Comparison of ENCODE assay signal across 11 cellular contexts in genomic region chr15:84983299-84983698, GRCh38. TPM values are rescaled to one million over a fixed set of nuclear protein-coding genes. Genes with fewer than 3 reads are reported as not detected.
DNase-seq lines count a peak whose midpoint lies in the region; ATAC-seq and TF ChIP-seq lines count a peak whose summit lies in the region.
"Had no signal": no experiment of that assay in that cellular context is flagged by ENCODE, and none has a peak within 500 bp of the region (broad histone marks: within the 10 kb centered on the region; RNA-seq: fewer than 3 reads in every experiment).

No MANE protein-coding gene starts in this region.

- H3K27me3 ChIP-seq in right atrium auricular region (no peaks in the 10 kb centered on the region), vagina (no peaks in the 10 kb centered on the region)

- no peaks in the 10 kb centered on the region for H3K9me3 ChIP-seq in right atrium auricular region
- H3K9me3 ChIP-seq in mesodermal cell (ENCODE audit: control insufficient read depth, low read length): no peaks in the 10 kb centered on the region
- H3K9me3 ChIP-seq in vagina: no peaks in the 10 kb centered on the region
- H3K9me3 ChIP-seq: neutrophil had no signal

- POLR2A ChIA-PET in RWPE1 (lab: Yijun Ruan, JAX; ENCODE audit: low non-redundant PET): no interaction called here

- peak overlapping the region; percentile 81 to 96 (median 85) for H3K4me3 Mint-ChIP-seq in brain

- H3K36me3 Mint-ChIP-seq in brain: no peaks in the 10 kb centered on the region

- H3K27ac Mint-ChIP-seq in brain: peak overlapping the region in 1 of 5 experiments; percentile 92

- H3K4me1 ChIP-seq in right atrium auricular region (peaks cover 7 to 56% of the 10 kb centered on the region in 2 donors), mesodermal cell (ENCODE audit: control insufficient read depth, insufficient read depth, low read length, poor library complexity, severe bottlenecking) (no peaks in the 10 kb centered on the region), vagina (peaks cover 52% of the 10 kb centered on the region)

- H3K36me3 ChIP-seq in right atrium auricular region: no peaks in the 10 kb centered on the region
- H3K36me3 ChIP-seq in mesodermal cell (ENCODE audit: control insufficient read depth, insufficient read depth, low read length): no peaks in the 10 kb centered on the region
- H3K36me3 ChIP-seq in vagina: no peaks in the 10 kb centered on the region
- H3K36me3 ChIP-seq: neutrophil had no signal

- no peak for TF ChIP-seq CTCF in right atrium auricular region (IDR thresholded peaks at IDR 0.05)
- TF ChIP-seq CTCF in brain (conservative IDR thresholded peaks at IDR 0.05): no peak
- no peak for TF ChIP-seq CTCF in vagina (IDR thresholded peaks at IDR 0.05)
- TF ChIP-seq CTCF in RWPE1 (conservative IDR thresholded peaks at IDR 0.05; ENCODE audit: low read depth): no peak

- peak overlapping the region; percentile 97 to 99 for H3K27ac ChIP-seq in right atrium auricular region
- H3K27ac ChIP-seq in mesodermal cell (ENCODE audit: low read depth, low read length, severe bottlenecking): no peak overlapping the region
- H3K27ac ChIP-seq in vagina: peak overlapping the region; percentile 98
- H3K27ac ChIP-seq in RWPE1: no peak overlapping the region
- H3K27ac ChIP-seq: neutrophil had no signal

- no peaks in the 10 kb centered on the region for H3K9me3 Mint-ChIP-seq in brain

- no peak for DNase-seq in right atrium auricular region (ENCODE audit: low spot score)
- no peak for DNase-seq in cardiac septum (ENCODE audit: low spot score)
- DNase-seq in vagina (ENCODE audit: extremely low spot score in 2 of 2): no peak
- no peak for DNase-seq in foreskin melanocyte
- DNase-seq in RWPE1 (ENCODE audit: low spot score): no peak
- DNase-seq: activated naive CD4-positive, alpha-beta T cell treated with anti-CD3 and anti-CD28 coated beads, Interleukin-2, amount 50 U/mL, for 16 hours; DND-41 had no signal

- no peak for ATAC-seq in HG02981 (IDR thresholded peaks at IDR 0.05; ENCODE audit: unreplicated experiment)

- TF ChIP-seq POLR2A in vagina (IDR thresholded peaks at IDR 0.05): no peak

- intact Hi-C loops in cardiac septum (cut with DNase I): loop anchor here (2.0 to 5.0 kb wide), 3 partner anchors 28 to 64 kb away; no protein-coding TSS in a partner anchor
- intact Hi-C loops in vagina (cut with DNase I): no loop called here

- CTCF ChIA-PET in RWPE1 (lab: Yijun Ruan, JAX): interaction anchor here (0.6 kb wide), 1 partner anchor 10 kb away, joined by 3 read pairs; no protein-coding TSS in a partner anchor

- peaks cover 31% of the 10 kb centered on the region for H3K27me3 Mint-ChIP-seq in brain

- peaks cover 44% of the 10 kb centered on the region for H3K4me1 Mint-ChIP-seq in brain

- 63 to 81% methylated on average over 1 to 3 of the region's 4 CpGs for WGBS in mesodermal cell (ENCODE audit: insufficient coverage in 2 of 2), 2 experiments

- H3K4me3 ChIP-seq in right atrium auricular region (peak overlapping the region; percentile 80 to 85), mesodermal cell (ENCODE audit: extremely low read depth, insufficient read depth, low read length, poor library complexity, severe bottlenecking) (peak overlapping the region; percentile 70), vagina (peak overlapping the region in 1 of 2 donors; percentile 84)

RNA-seq across cellular contexts. Expression of gene PDE8A, which starts 1.6 kb away (rescaled TPM):
- total RNA-seq in right atrium auricular region (10 to 100 TPM; 19.2 to 23.2 TPM), cardiac septum (28.2 TPM), vagina (33.9 TPM)
- 7.1 TPM for polyA plus RNA-seq in brain (ENCODE audit: insufficient read depth, low read depth, low replicate concordance)
- 13.9 TPM for polyA plus RNA-seq in mesodermal cell (2013, experiment 1 of 2)
- polyA plus RNA-seq in mesodermal cell (2013, experiment 2 of 2): 14.5 TPM

Comparison
In these comparisons a context has a peak if more than half of its experiments do, and no peak if none do; other contexts are left out.
1. H3K27ac ChIP-seq: peak in right atrium auricular region (2 of 2) and vagina (single experiment); none in mesodermal cell (single experiment) and RWPE1 (single experiment).